ENCODE assay signal across 29 cellular contexts in genomic region chr5:130923543-130924159, GRCh38.
DNase-seq lines count a peak whose midpoint lies in the region; TF ChIP-seq lines count a peak whose summit lies in the region.
"Had no signal": no experiment of that assay in that cellular context is flagged by ENCODE, and none has a peak within 500 bp of the region (broad histone marks: within the 10 kb centered on the region; RNA-seq: fewer than 3 reads in every experiment).

No MANE protein-coding gene starts in this region.

- TF ChIP-seq POLR2A in prostate gland (IDR thresholded peaks at IDR 0.05) = no peak

- 90% methylated on average over 3 of the region's 3 CpGs for WGBS in prostate gland

- peak; percentile 29 for DNase-seq in A673 (ENCODE audit: low spot score)
- peak; percentile 6 for DNase-seq in ELR (ENCODE audit: low read depth)
- peak; percentile 18 to 47 for DNase-seq in SJSA1 (ENCODE audit: low read depth in 1 of 2, low spot score in 2 of 2)
- peak; percentile 8 for DNase-seq in fibroblast of peridontal ligament (ENCODE audit: extremely low read depth)
- DNase-seq in GM10248 (ENCODE audit: extremely low spot score) = no peak
- no peak for DNase-seq in coronary artery (ENCODE audit: low spot score)
- DNase-seq in prostate gland (ENCODE audit: low spot score) = no peak
- DNase-seq in NCI-H2171 treated with DMSO at 0.1 percent for 48 hours (lab: John Stamatoyannopoulos, UW) = no peak
- DNase-seq: activated CD4-positive, alpha-beta memory T cell treated with anti-CD3 and anti-CD28 coated beads for 36 hours; activated naive CD4-positive, alpha-beta T cell; activated naive CD8-positive, alpha-beta T cell treated with anti-CD3 and anti-CD28 coated beads, Interleukin-2, amount 50 U/mL, for 24 hours; caudate nucleus; cortex of kidney; DMS153; effector memory CD4-positive, alpha-beta T cell; H9; Kasumi-1; kidney glomerular epithelial cell; NCI-H1436; NCI-H2081; NCI-H345; NCI-H748 treated with DMSO at 0.1 percent for 48 hours; right lobe of liver; RPMI8226; spleen; stimulated activated CD4-positive, alpha-beta T cell treated with anti-CD3 and anti-CD28 coated beads, Interleukin-2, amount 100 ng/mL, for 24 hours; stomach had no signal

- BruUV-seq in A673 (replicated peaks; lab: Mats Ljungman, UMichigan) = no TSS peak

- H3K4me1 ChIP-seq in A673 (ENCODE audit: insufficient read depth, low read length, poor library complexity, severe bottlenecking) = no peaks in the 10 kb centered on the region
- H3K4me1 ChIP-seq in SJSA1 (replicated peaks) = no peaks in the 10 kb centered on the region
- H3K4me1 ChIP-seq in prostate gland (replicated peaks) = no peaks in the 10 kb centered on the region
- H3K4me1 ChIP-seq: right lobe of liver, spleen, stomach, vagina had no signal

- H3K27me3 ChIP-seq in A673 (replicated peaks; ENCODE audit: insufficient read depth, low read depth, low read length, poor library complexity) = peaks cover 7% of the 10 kb centered on the region
- H3K27me3 ChIP-seq in SJSA1 (replicated peaks) = no peaks in the 10 kb centered on the region
- no peaks in the 10 kb centered on the region for H3K27me3 ChIP-seq in prostate gland (replicated peaks; ENCODE audit: insufficient read depth)
- H3K27me3 ChIP-seq: neutrophil, right lobe of liver, spleen, stomach, vagina had no signal

- TF ChIP-seq CTCF in A673 (conservative IDR thresholded peaks at IDR 0.05; ENCODE audit: low read depth, low read length) (no peak), GM10248 (IDR thresholded peaks at IDR 0.05; ENCODE audit: control extremely low read depth, extremely low read depth, low read depth, missing control alignments) (no peak), coronary artery (IDR thresholded peaks at IDR 0.05) (no peak), prostate gland (IDR thresholded peaks at IDR 0.05) (no peak)

- intact Hi-C loops in A673 (cut with micrococcal nuclease; ENCODE audit: unreplicated experiment) (no loop called here), prostate gland (cut with DNase I) (no loop called here)

- POLR2A ChIA-PET in A673 (lab: Charles Lee; ENCODE audit: low non-redundant PET) (no interaction called here), GM10248 (lab: Yijun Ruan, JAX) (no interaction called here)

- H3K4me3 ChIP-seq in A673 (ENCODE audit: low read depth, low read length, poor library complexity, severe bottlenecking) = no peak overlapping the region
- H3K4me3 ChIP-seq in SJSA1 = no peak overlapping the region
- H3K4me3 ChIP-seq in coronary artery = no peak overlapping the region
- no peak overlapping the region for H3K4me3 ChIP-seq in prostate gland
- H3K4me3 ChIP-seq: right lobe of liver, spleen, stomach, vagina had no signal

- CTCF ChIA-PET in A673 (lab: Charles Lee) = no interaction called here
- CTCF ChIA-PET in GM10248 (lab: Yijun Ruan, JAX) = interaction anchor here (2.0 kb wide), 1 partner anchor 10 kb away, joined by 6 read pairs; no protein-coding TSS in a partner anchor

- H3K9me3 ChIP-seq in A673 (ENCODE audit: low read depth, low read length, poor library complexity, severe bottlenecking) = no peaks in the 10 kb centered on the region
- H3K9me3 ChIP-seq in SJSA1 (replicated peaks) = no peaks in the 10 kb centered on the region
- no peaks in the 10 kb centered on the region for H3K9me3 ChIP-seq in prostate gland
- H3K9me3 ChIP-seq: neutrophil, right lobe of liver, spleen, stomach, vagina had no signal

- H3K36me3 ChIP-seq in A673 (ENCODE audit: insufficient read depth, low read length, poor library complexity, severe bottlenecking) = no peaks in the 10 kb centered on the region
- H3K36me3 ChIP-seq in SJSA1 = no peaks in the 10 kb centered on the region
- no peaks in the 10 kb centered on the region for H3K36me3 ChIP-seq in prostate gland
- H3K36me3 ChIP-seq: neutrophil, right lobe of liver, spleen, stomach, vagina had no signal

- H3K27ac ChIP-seq in A673 (ENCODE audit: low read depth, low read length, poor library complexity, severe bottlenecking) (no peak overlapping the region), SJSA1 (no peak overlapping the region), coronary artery (no peak overlapping the region), prostate gland (no peak overlapping the region)
- H3K27ac ChIP-seq: neutrophil, right lobe of liver, spleen, stomach, vagina had no signal

Comparison
In these comparisons a context has a peak if more than half of its experiments do, and no peak if none do; other contexts are left out.
1. DNase-seq: peak in A673 (single experiment), ELR (single experiment), SJSA1 (2 of 2) and fibroblast of peridontal ligament (single experiment); none in GM10248 (single experiment), coronary artery (single experiment), prostate gland (single experiment) and NCI-H2171 treated with DMSO at 0.1 percent for 48 hours (single experiment).